In genomic region chr4:172202480-172203076, GRCh38 we compare ENCODE assay signal across 1 cellular context.
TF ChIP-seq lines count a peak whose summit lies in the region.

No MANE protein-coding gene starts in this region.

TF ChIP-seq in GM23338, 12 proteins besides CTCF, POLR2A, EP300 and RAD21 (continued from another document):
- no peak for TF ChIP-seq ZNF462 (CRISPR knock-in tag; IDR thresholded peaks at IDR 0.05)
- TF ChIP-seq JUNB (IDR thresholded peaks at IDR 0.05; ENCODE audit: unreplicated experiment): no peak
- TF ChIP-seq NANOG (IDR thresholded peaks at IDR 0.05; ENCODE audit: borderline replicate concordance): no peak
- no peak for TF ChIP-seq STAT1 (IDR thresholded peaks at IDR 0.05; ENCODE audit: unreplicated experiment)
